Comparison of ENCODE assay signal across 21 cellular contexts in genomic region chr17:17154556-17154955, GRCh38. TPM values are rescaled to one million over a fixed set of nuclear protein-coding genes. Genes with fewer than 3 reads are reported as not detected.
DNase-seq lines count a peak whose midpoint lies in the region; ATAC-seq and TF ChIP-seq lines count a peak whose summit lies in the region.
"Had no signal": no experiment of that assay in that cellular context is flagged by ENCODE, and none has a peak within 500 bp of the region (broad histone marks: within the 10 kb centered on the region; RNA-seq: fewer than 3 reads in every experiment).

No MANE protein-coding gene starts in this region.

- H3K9me3 Mint-ChIP-seq in activated naive CD4-positive, alpha-beta T cell treated with anti-CD3 and anti-CD28 coated beads, Interleukin-2, amount 50 U/mL, for 24 hours, result no peaks in the 10 kb centered on the region
- H3K9me3 Mint-ChIP-seq in activated naive CD4-positive, alpha-beta T cell treated with anti-CD3 and anti-CD28 coated beads, Interleukin-2, amount 50 U/mL, for 72 hours, result no peaks in the 10 kb centered on the region
- H3K9me3 Mint-ChIP-seq in HFFc6, result no peaks in the 10 kb centered on the region
- H3K9me3 Mint-ChIP-seq in central memory CD8-positive, alpha-beta T cell, result no peaks in the 10 kb centered on the region
- no peaks in the 10 kb centered on the region for H3K9me3 Mint-ChIP-seq in stimulated activated naive B cell treated with anti-CD40 and anti-IgM and Interleukin-4, amounts not matched to agents 10 μg/mL and 1 μg/mL and 100 μg/mL, for 72 hours
- H3K9me3 Mint-ChIP-seq: activated B cell treated with CpG ODN at 0.5 μM for 24 hours, IgD-negative memory B cell had no signal

- peaks cover 41% of the 10 kb centered on the region for H3K4me1 Mint-ChIP-seq in activated naive CD4-positive, alpha-beta T cell treated with anti-CD3 and anti-CD28 coated beads, Interleukin-2, amount 50 U/mL, for 24 hours
- peaks cover 79% of the 10 kb centered on the region for H3K4me1 Mint-ChIP-seq in HFFc6 (ENCODE audit: low read depth)
- peaks cover 24% of the 10 kb centered on the region for H3K4me1 Mint-ChIP-seq in central memory CD8-positive, alpha-beta T cell
- peaks cover 6 to 8% of the 10 kb centered on the region in 2 donors for H3K4me1 Mint-ChIP-seq in stimulated activated naive B cell treated with anti-CD40 and anti-IgM and Interleukin-4, amounts not matched to agents 10 μg/mL and 1 μg/mL and 100 μg/mL, for 72 hours

- H3K27me3 Mint-ChIP-seq in activated naive CD4-positive, alpha-beta T cell treated with anti-CD3 and anti-CD28 coated beads, Interleukin-2, amount 50 U/mL, for 24 hours, result no peaks in the 10 kb centered on the region
- peaks cover 11% of the 10 kb centered on the region for H3K27me3 Mint-ChIP-seq in HFFc6 (ENCODE audit: insufficient read depth)
- H3K27me3 Mint-ChIP-seq in central memory CD8-positive, alpha-beta T cell, result no peaks in the 10 kb centered on the region
- no peaks in the 10 kb centered on the region for H3K27me3 Mint-ChIP-seq in stimulated activated naive B cell treated with anti-CD40 and anti-IgM and Interleukin-4, amounts not matched to agents 10 μg/mL and 1 μg/mL and 100 μg/mL, for 72 hours
- H3K27me3 Mint-ChIP-seq: activated B cell treated with CpG ODN at 0.5 μM for 24 hours, IgD-negative memory B cell had no signal

- peaks cover 13% of the 10 kb centered on the region for H3K36me3 Mint-ChIP-seq in activated naive CD4-positive, alpha-beta T cell treated with anti-CD3 and anti-CD28 coated beads, Interleukin-2, amount 50 U/mL, for 24 hours
- peaks cover 5 to 26% of the 10 kb centered on the region in 2 donors for H3K36me3 Mint-ChIP-seq in activated naive CD4-positive, alpha-beta T cell treated with anti-CD3 and anti-CD28 coated beads, Interleukin-2, amount 50 U/mL, for 72 hours
- peaks cover 54% of the 10 kb centered on the region for H3K36me3 Mint-ChIP-seq in HFFc6 (ENCODE audit: low read depth)
- H3K36me3 Mint-ChIP-seq in central memory CD8-positive, alpha-beta T cell (ENCODE audit: insufficient read depth), result peaks cover 35% of the 10 kb centered on the region
- peaks cover 54 to 65% of the 10 kb centered on the region in 2 donors for H3K36me3 Mint-ChIP-seq in stimulated activated naive B cell treated with anti-CD40 and anti-IgM and Interleukin-4, amounts not matched to agents 10 μg/mL and 1 μg/mL and 100 μg/mL, for 72 hours

- H3K4me3 Mint-ChIP-seq in activated naive CD4-positive, alpha-beta T cell treated with anti-CD3 and anti-CD28 coated beads, Interleukin-2, amount 50 U/mL, for 24 hours, result peak overlapping the region; percentile 6
- no peak overlapping the region for H3K4me3 Mint-ChIP-seq in HFFc6
- H3K4me3 Mint-ChIP-seq in central memory CD8-positive, alpha-beta T cell, result no peak overlapping the region
- no peak overlapping the region for H3K4me3 Mint-ChIP-seq in stimulated activated naive B cell treated with anti-CD40 and anti-IgM and Interleukin-4, amounts not matched to agents 10 μg/mL and 1 μg/mL and 100 μg/mL, for 72 hours
- H3K4me3 Mint-ChIP-seq: activated B cell treated with CpG ODN at 0.5 μM for 24 hours, IgD-negative memory B cell had no signal

- no peak for ATAC-seq in activated naive CD4-positive, alpha-beta T cell treated with anti-CD3 and anti-CD28 coated beads, Interleukin-2, amount 50 U/mL, for 72 hours
- ATAC-seq in central memory CD8-positive, alpha-beta T cell (replicated peaks; ENCODE audit: extremely low read depth, poor library complexity, severe bottlenecking), result no peak
- ATAC-seq in stimulated activated naive B cell treated with anti-CD40 and anti-IgM and Interleukin-4, amounts not matched to agents 10 μg/mL and 1 μg/mL and 100 μg/mL, for 72 hours (replicated peaks), result no peak
- ATAC-seq in GM21526 (IDR thresholded peaks at IDR 0.05; ENCODE audit: low FRiP score, unreplicated experiment), result no peak
- ATAC-seq: left lung, Panc1, sciatic nerve had no signal

- no peak overlapping the region for H3K27ac Mint-ChIP-seq in activated naive CD4-positive, alpha-beta T cell treated with anti-CD3 and anti-CD28 coated beads, Interleukin-2, amount 50 U/mL, for 24 hours
- peak overlapping the region in 1 of 2 donors; percentile 12 for H3K27ac Mint-ChIP-seq in activated naive CD4-positive, alpha-beta T cell treated with anti-CD3 and anti-CD28 coated beads, Interleukin-2, amount 50 U/mL, for 72 hours
- peak overlapping the region; percentile 34 for H3K27ac Mint-ChIP-seq in HFFc6
- H3K27ac Mint-ChIP-seq in central memory CD8-positive, alpha-beta T cell (ENCODE audit: low read depth), result peak overlapping the region; percentile 16
- H3K27ac Mint-ChIP-seq in stimulated activated naive B cell treated with anti-CD40 and anti-IgM and Interleukin-4, amounts not matched to agents 10 μg/mL and 1 μg/mL and 100 μg/mL, for 72 hours, result peak overlapping the region; percentile 14
- H3K27ac Mint-ChIP-seq: activated B cell treated with CpG ODN at 0.5 μM for 24 hours had no signal

- DNase-seq in activated naive CD4-positive, alpha-beta T cell treated with anti-CD3 and anti-CD28 coated beads, Interleukin-2, amount 50 U/mL, for 72 hours (ENCODE audit: low spot score in 2 of 2), result no peak
- DNase-seq in HFFc6, result no peak
- no peak for DNase-seq in central memory CD8-positive, alpha-beta T cell (ENCODE audit: low spot score in 2 of 2)
- no peak for DNase-seq in stimulated activated naive B cell treated with anti-CD40 and anti-IgM and Interleukin-4, amounts not matched to agents 10 μg/mL and 1 μg/mL and 100 μg/mL, for 72 hours
- DNase-seq in DMS 273 treated with DMSO at 0.1 percent for 48 hours (lab: John Stamatoyannopoulos, UW), result no peak
- DNase-seq: activated B cell treated with CpG ODN at 0.5 μM for 24 hours; activated gamma-delta T cell; NCI-H1105 treated with DMSO at 0.1 percent for 48 hours; NCI-H2081 treated with DMSO at 0.1 percent for 48 hours; NCI-H510A; posterior cingulate gyrus; stimulated activated CD4-positive, alpha-beta T cell treated with anti-CD3 and anti-CD28 coated beads, Interleukin-15, amount 100 ng/mL, for 24 hours; stimulated activated CD8-positive, alpha-beta memory T cell treated with anti-CD3 and anti-CD28 coated beads, Interleukin-4, amount 100 ng/mL, for 48 hours; substantia nigra; T1000 had no signal

- TF ChIP-seq CTCF in HFFc6 (IDR thresholded peaks at IDR 0.05), result no peak

RNA-seq across cellular contexts. Expression of gene PLD6, which starts 51.6 kb away (rescaled TPM):
- 1 to 10 TPM; 9.2 to 9.6 TPM for total RNA-seq in activated naive CD4-positive, alpha-beta T cell treated with anti-CD3 and anti-CD28 coated beads, Interleukin-2, amount 50 U/mL, for 72 hours
- total RNA-seq in HFFc6 (2021; fragmentation: NEBNext Ultra II Directional; extraction: Animal tissue kit (Norgen Biotek cat#: 25700)), result 1 to 10 TPM; 1.7 to 3.6 (median 2.3) TPM
